ENCODE assay signal across 9 cellular contexts in the genomic region with DNA sequence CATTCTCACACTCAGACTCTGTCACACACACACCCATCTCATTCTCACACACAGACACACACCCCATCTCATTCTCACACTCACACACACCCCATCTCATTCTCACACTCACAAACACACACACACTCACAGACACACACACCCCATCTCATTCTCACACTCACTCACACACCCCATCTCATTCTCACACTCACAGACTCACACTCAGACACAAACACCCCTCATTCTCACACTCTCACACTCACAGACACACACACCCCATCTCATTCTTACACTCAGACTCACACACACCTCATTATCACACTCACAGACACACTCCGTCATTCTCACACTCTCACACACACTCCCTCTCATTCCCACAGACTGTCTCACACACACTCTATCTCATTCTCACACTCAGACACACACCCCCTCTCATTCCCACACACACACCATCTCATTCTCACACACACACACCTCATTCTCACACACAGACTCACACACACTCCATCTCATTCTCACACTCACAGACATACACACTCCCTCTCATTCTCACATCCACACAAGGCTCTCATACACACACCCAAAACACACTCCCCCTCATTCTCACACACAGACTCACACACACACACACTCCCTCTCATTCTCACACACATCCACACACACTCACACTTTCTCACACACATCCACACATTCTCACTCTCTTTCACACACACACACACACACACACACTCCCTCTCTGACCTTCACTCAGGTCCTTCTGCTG.
"Had no signal": no experiment of that assay in that cellular context is flagged by ENCODE, and none has a peak within 500 bp of the region (broad histone marks: within the 10 kb centered on the region; RNA-seq: fewer than 3 reads in every experiment).

No MANE protein-coding gene starts in this region.

- H3K27me3 ChIP-seq: pancreas had no signal

- H3K27ac ChIP-seq: pancreas, tibial artery had no signal

- DNase-seq: activated CD4-positive, alpha-beta T cell treated with anti-CD3 and anti-CD28 coated beads for 48 hours; activated CD8-positive, alpha-beta memory T cell treated with anti-CD3 and anti-CD28 coated beads for 24 hours; activated naive CD4-positive, alpha-beta T cell treated with anti-CD3 and anti-CD28 coated beads, Interleukin-2, amount 10 ng/mL, durations not matched to agents 7 days and 5 days; central memory CD4-positive, alpha-beta T cell; left cardiac atrium; mammary epithelial cell; small intestine; tibial artery had no signal

- H3K4me3 ChIP-seq: tibial artery had no signal

- H3K36me3 ChIP-seq: pancreas, tibial artery had no signal

- H3K9me3 ChIP-seq: pancreas, tibial artery had no signal
